Comparison of ENCODE assay signal across 21 cellular contexts in the genomic region with DNA sequence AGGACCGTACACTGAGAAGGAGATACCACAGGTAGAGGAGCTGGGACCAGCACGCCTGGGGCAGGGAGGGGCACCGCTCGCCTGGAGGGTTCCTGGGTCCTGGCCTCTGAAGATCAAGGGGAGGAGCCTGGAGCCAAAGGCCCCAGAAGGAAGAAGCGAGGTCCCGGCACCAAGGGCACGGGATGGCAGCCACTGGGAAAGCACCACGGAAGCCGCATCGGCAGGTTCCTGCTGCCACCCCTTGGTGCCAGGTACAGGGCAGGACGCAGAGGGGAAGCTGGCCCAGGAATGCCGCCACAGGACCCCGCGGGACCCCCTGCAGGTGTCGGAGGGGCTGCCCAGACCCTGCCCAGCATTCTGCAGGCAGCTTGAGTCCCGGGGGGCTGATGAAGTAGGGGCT. TPM values are rescaled to one million over a fixed set of nuclear protein-coding genes. Genes with fewer than 3 reads are reported as not detected.
"Had no signal": no experiment of that assay in that cellular context is flagged by ENCODE, and none has a peak within 500 bp of the region (broad histone marks: within the 10 kb centered on the region; RNA-seq: fewer than 3 reads in every experiment).

No MANE protein-coding gene starts in this region.

- H3K9ac ChIP-seq: neural progenitor cell had no signal

- H3K4me3 Mint-ChIP-seq: activated naive CD4-positive, alpha-beta T cell treated with anti-CD3 and anti-CD28 coated beads, Interleukin-2, amount 50 U/mL, for 24 hours; brain; naive B cell; neural progenitor cell; stimulated activated memory B cell treated with anti-CD40 and anti-IgM and Interleukin-4, amounts not matched to agents 10 μg/mL and 1 μg/mL and 100 μg/mL, for 72 hours; WTC11 had no signal

- H3K4me1 ChIP-seq: foreskin keratinocyte, neural progenitor cell, psoas muscle, transverse colon had no signal

- H3K4me2 ChIP-seq: neural progenitor cell, smooth muscle cell had no signal

- H3K4me3 ChIP-seq: neural progenitor cell, ovary, psoas muscle, smooth muscle cell, transverse colon had no signal

- H3K27ac Mint-ChIP-seq: activated naive CD4-positive, alpha-beta T cell treated with anti-CD3 and anti-CD28 coated beads, Interleukin-2, amount 50 U/mL, for 24 hours; naive B cell; neural progenitor cell; stimulated activated memory B cell treated with anti-CD40 and anti-IgM and Interleukin-4, amounts not matched to agents 10 μg/mL and 1 μg/mL and 100 μg/mL, for 72 hours; WTC11 had no signal

- DNase-seq: activated gamma-delta T cell treated with Interleukin-2 at 50 U/mL for 16 hours; activated T-cell treated with anti-CD3 and anti-CD28 coated beads, Interleukin-2, amount 50 U/mL, for 1 hour; anterior cingulate cortex; caudate nucleus; dermis blood vessel endothelial cell; effector CD8-positive, alpha-beta T cell; foreskin keratinocyte; hippocampal formation; mesendoderm; naive B cell; ovary; T-helper 9 cell; transverse colon had no signal

- H3K36me3 Mint-ChIP-seq: activated naive CD4-positive, alpha-beta T cell treated with anti-CD3 and anti-CD28 coated beads, Interleukin-2, amount 50 U/mL, for 24 hours; brain; naive B cell; neural progenitor cell; stimulated activated memory B cell treated with anti-CD40 and anti-IgM and Interleukin-4, amounts not matched to agents 10 μg/mL and 1 μg/mL and 100 μg/mL, for 72 hours; WTC11 had no signal

- H3K4me1 Mint-ChIP-seq: stimulated activated memory B cell treated with anti-CD40 and anti-IgM and Interleukin-4, amounts not matched to agents 10 μg/mL and 1 μg/mL and 100 μg/mL, for 72 hours had no signal

- H3K27ac ChIP-seq: foreskin keratinocyte, neural progenitor cell, ovary, psoas muscle, transverse colon had no signal

- H3K27me3 ChIP-seq: foreskin keratinocyte, neural progenitor cell, ovary had no signal

- ATAC-seq: foreskin keratinocyte; psoas muscle; sciatic nerve; stimulated activated memory B cell treated with anti-CD40 and anti-IgM and Interleukin-4, amounts not matched to agents 10 μg/mL and 1 μg/mL and 100 μg/mL, for 72 hours; WTC11 had no signal

- H3K36me3 ChIP-seq: neural progenitor cell, ovary, transverse colon had no signal

- H2AFZ ChIP-seq: neural progenitor cell had no signal

- H3K9me3 ChIP-seq: psoas muscle, transverse colon had no signal

- H3K9me3 Mint-ChIP-seq: activated naive CD4-positive, alpha-beta T cell treated with anti-CD3 and anti-CD28 coated beads, Interleukin-2, amount 50 U/mL, for 24 hours; neural progenitor cell; stimulated activated memory B cell treated with anti-CD40 and anti-IgM and Interleukin-4, amounts not matched to agents 10 μg/mL and 1 μg/mL and 100 μg/mL, for 72 hours had no signal

- H3K27me3 Mint-ChIP-seq: activated naive CD4-positive, alpha-beta T cell treated with anti-CD3 and anti-CD28 coated beads, Interleukin-2, amount 50 U/mL, for 24 hours had no signal

RNA-seq across cellular contexts. Expression of gene CBFA2T3, which starts 42.5 kb away (rescaled TPM):
- total RNA-seq: dermis blood vessel endothelial cell, smooth muscle cell had no signal
